ENCODE assay signal across 9 cellular contexts in genomic region chr1:226181996-226182714, GRCh38. TPM values are rescaled to one million over a fixed set of nuclear protein-coding genes. Genes with fewer than 3 reads are reported as not detected.
DNase-seq lines count a peak whose midpoint lies in the region; ATAC-seq, FAIRE-seq and TF ChIP-seq lines count a peak whose summit lies in the region.
"Had no signal": no experiment of that assay in that cellular context is flagged by ENCODE, and none has a peak within 500 bp of the region (broad histone marks: within the 10 kb centered on the region; RNA-seq: fewer than 3 reads in every experiment).

No MANE protein-coding gene starts in this region.

- DNase-seq in D721Med (ENCODE audit: insufficient read length, low spot score) (no peak), MG63 (peak; percentile 61), amniotic epithelial cell (ENCODE audit: low read depth) (peak; percentile 86), inferior parietal cortex (ENCODE audit: extremely low spot score) (peak; percentile 28), tibial nerve (ENCODE audit: low spot score in 2 of 2) (peak; percentile 34 to 52), T-helper 1 cell (no peak), omental fat pad (ENCODE audit: low spot score) (no peak), GOT3 (lab: John Stamatoyannopoulos, UW) (no peak)

- H3K4me3 ChIP-seq in MG63 (no peak overlapping the region), tibial nerve (no peak overlapping the region)

- no peak for ATAC-seq in omental fat pad (ENCODE audit: low FRiP score)

- peaks cover 50% of the 10 kb centered on the region for H3K36me3 ChIP-seq in MG63
- H3K36me3 ChIP-seq in tibial nerve: peaks cover 0 to 6% (median 0%) of the 10 kb centered on the region in 3 donors

- 56 to 64% methylated on average over 14 of the region's 14 CpGs for WGBS in tibial nerve, 2 donors

- peaks cover 0 to 67% (median 30%) of the 10 kb centered on the region in 4 donors for H3K4me1 ChIP-seq in tibial nerve

- H3K9me3 ChIP-seq in MG63 (peaks cover 4% of the 10 kb centered on the region; the same call in 1 of the 2 replicates), tibial nerve (no peaks in the 10 kb centered on the region)

- H3K27ac ChIP-seq in tibial nerve: peak overlapping the region in 2 of 4 donors; percentile 66 to 78

- TF ChIP-seq CTCF in D721Med (IDR thresholded peaks at IDR 0.05; ENCODE audit: insufficient read depth, missing control alignments) (peak; percentile 45), tibial nerve (IDR thresholded peaks at IDR 0.05) (peak in 4 of 5 experiments; percentile 15 to 37 (median 28)), omental fat pad (IDR thresholded peaks at IDR 0.05) (no peak)

- TF ChIP-seq EP300 in tibial nerve (IDR thresholded peaks at IDR 0.05): peak in 1 of 2 donors; percentile 65

- TF ChIP-seq POLR2A in tibial nerve (IDR thresholded peaks at IDR 0.05): no peak

- H3K27me3 ChIP-seq in MG63: no peaks in the 10 kb centered on the region
- H3K27me3 ChIP-seq in tibial nerve: no peaks in the 10 kb centered on the region

- FAIRE-seq in D721Med (lab: Jason Lieb, UNC): no peak

RNA-seq across cellular contexts. Expression of gene ACBD3, which starts 4.4 kb away (rescaled TPM):
- 27.3 and 46.5 TPM in 2 replicates for total RNA-seq in MG63 (2014; rRNA removed; shearing (Covaris generic); ENCODE audit: low replicate concordance)
- total RNA-seq in tibial nerve (10 to 100 TPM; 41.4 to 54.9 (median 45.4) TPM), omental fat pad (10 to 100 TPM; 43.1 to 52.9 (median 48.1) TPM)

RNA-seq across cellular contexts. Expression of gene MIXL1, which starts 41.3 kb away (rescaled TPM):
- total RNA-seq in MG63 (2014; rRNA removed; shearing (Covaris generic); ENCODE audit: low replicate concordance): not detected in 2 replicates
- total RNA-seq in tibial nerve (not detected), omental fat pad (under 1 TPM in 1 of 4 donors, not detected in 3; 0.84 TPM)
- total RNA-seq: pulmonary artery endothelial cell had no signal

Comparison
In these comparisons a context has a peak if more than half of its experiments do, and no peak if none do; other contexts are left out.
1. DNase-seq: peak in MG63 (single experiment), amniotic epithelial cell (single experiment), inferior parietal cortex (single experiment) and tibial nerve (2 of 2); none in D721Med (single experiment), T-helper 1 cell (0 of 5), omental fat pad (single experiment) and GOT3 (single experiment).
2. CTCF ChIP-seq: peak in D721Med (single experiment) and tibial nerve (4 of 5); none in omental fat pad (0 of 3).